14 cellular contexts compared by ENCODE assay signal in genomic region chr10:45348196-45348765, GRCh38. TPM values are rescaled to one million over a fixed set of nuclear protein-coding genes. Genes with fewer than 3 reads are reported as not detected.
"Had no signal": no experiment of that assay in that cellular context is flagged by ENCODE, and none has a peak within 500 bp of the region (broad histone marks: within the 10 kb centered on the region; RNA-seq: fewer than 3 reads in every experiment).

No MANE protein-coding gene starts in this region.

RNA-seq across cellular contexts. Expression of gene OR13A1, which starts 32.9 kb away (rescaled TPM):
- total RNA-seq: activated naive CD4-positive, alpha-beta T cell treated with anti-CD3 and anti-CD28 coated beads for 36 hours; activated naive CD4-positive, alpha-beta T cell treated with anti-CD3 and anti-CD28 coated beads, Interleukin-2, amount 50 U/mL, for 72 hours; activated naive CD8-positive, alpha-beta T cell treated with anti-CD3 and anti-CD28 coated beads for 36 hours; activated T-cell treated with anti-CD3 and anti-CD28 coated beads, Interleukin-2, amount 50 U/mL, for 4 hours; activated T-cell treated with anti-CD3 and anti-CD28 coated beads, Interleukin-2, amount 50 U/mL, for 72 hours; activated T-helper 1 cell treated with anti-CD3 and anti-CD28 coated beads, Interleukin-12 subunit alpha, Interleukin-12 subunit beta, Interleukin-2, Interleukin-4 antibody, amounts not matched to agents 30 ng/mL and 10 ng/mL and 1 ng/mL, durations not matched to agents 14 hours and 24 hours and 36 hours; activated T-helper 17 cell treated with anti-CD3 and anti-CD28 coated beads, Interleukin-2, amount 50 U/mL, for 72 hours; activated T-helper 2 cell treated with anti-CD3 and anti-CD28 coated beads, Interferon-gamma antibody, Interleukin-2, Interleukin-4, amounts not matched to agents 10 μg/mL and 5 μg/mL and 100 μg/mL, durations not matched to agents 14 hours and 24 hours and 36 hours; aorta; ascending aorta; astrocyte; body of pancreas; bronchial epithelial cell; cardiac septum had no signal
- polyA plus RNA-seq: aorta had no signal
